12 cellular contexts compared by ENCODE assay signal in genomic region chr3:126109860-126110235, GRCh38.
"Had no signal": no experiment of that assay in that cellular context is flagged by ENCODE, and none has a peak within 500 bp of the region (broad histone marks: within the 10 kb centered on the region; RNA-seq: fewer than 3 reads in every experiment).

No MANE protein-coding gene starts in this region.

- H3K27ac ChIP-seq: neutrophil, uterus, WERI-Rb-1 had no signal

- H3K36me3 ChIP-seq: neutrophil, uterus, WERI-Rb-1 had no signal

- H3K9me3 ChIP-seq: neutrophil, SK-N-SH, uterus had no signal

- H3K4me3 ChIP-seq: uterus had no signal

- H3K27me3 ChIP-seq: neutrophil, uterus had no signal

- ATAC-seq: activated CD4-positive, alpha-beta T cell treated with anti-CD3 and anti-CD28 coated beads for 36 hours; activated CD8-positive, alpha-beta T cell treated with anti-CD3 and anti-CD28 coated beads, Interleukin-2, amount 10 ng/mL, durations not matched to agents 7 days and 5 days had no signal

- H3K4me1 ChIP-seq: uterus had no signal

- DNase-seq: activated CD4-positive, alpha-beta T cell treated with anti-CD3 and anti-CD28 coated beads for 36 hours; activated CD8-positive, alpha-beta T cell treated with anti-CD3 and anti-CD28 coated beads, Interleukin-2, amount 10 ng/mL, durations not matched to agents 7 days and 5 days; activated effector memory CD4-positive, alpha-beta T cell treated with Interleukin-2 at 50 U/mL for 16 hours; activated T-cell treated with anti-CD3 and anti-CD28 coated beads, Interleukin-2, amount 50 U/mL, for 1 hour; midbrain; SK-N-SH; stimulated activated CD4-positive, alpha-beta T cell treated with anti-CD3 and anti-CD28 coated beads, Interleukin-4, amount 100 ng/mL, for 1 hour; stimulated activated CD8-positive, alpha-beta memory T cell treated with anti-CD3 and anti-CD28 coated beads, Interleukin-4, amount 100 ng/mL, for 48 hours; T-helper 1 cell; WERI-Rb-1 had no signal

- H3K9ac ChIP-seq: SK-N-SH had no signal
